ENCODE assay signal across 8 cellular contexts in the genomic region with DNA sequence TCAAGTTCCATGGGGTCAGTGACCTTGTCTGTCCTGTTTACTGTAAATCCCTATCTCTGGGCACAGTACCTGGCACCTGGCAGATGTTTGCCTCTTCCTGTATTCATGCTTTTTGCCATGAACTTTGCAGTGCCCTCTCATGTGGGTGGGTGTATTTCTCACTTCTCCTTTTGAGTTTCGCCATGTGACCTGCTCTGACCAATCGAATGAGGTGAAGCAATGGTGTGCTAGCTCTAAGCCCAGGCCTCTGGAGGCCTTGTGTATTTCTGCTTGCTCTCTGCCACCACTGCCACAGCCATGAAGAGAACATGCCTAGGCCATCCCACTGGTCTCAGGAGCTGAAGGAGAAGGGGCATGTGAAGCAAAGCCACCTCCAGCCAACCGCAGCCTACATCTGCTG.
DNase-seq lines count a peak whose midpoint lies in the region; ATAC-seq and TF ChIP-seq lines count a peak whose summit lies in the region.

No MANE protein-coding gene starts in this region.

- H4K20me1 ChIP-seq in Karpas-422 (ENCODE audit: insufficient read depth, low read depth, low read length), result no peaks in the 10 kb centered on the region
- no peaks in the 10 kb centered on the region for H4K20me1 ChIP-seq in mammary epithelial cell (ENCODE audit: insufficient read depth, low read length)
- H4K20me1 ChIP-seq in hepatocyte (ENCODE audit: insufficient read depth, poor library complexity, severe bottlenecking), result no peaks in the 10 kb centered on the region

- 60 to 85% (median 72%) methylated on average over 3 of the region's 3 CpGs for WGBS in spleen, 5 donors
- 87% methylated on average over 3 of the region's 3 CpGs for WGBS in mammary epithelial cell (ENCODE audit: low coverage, missing lambda C conversion rate)
- WGBS in hepatocyte (ENCODE audit: low lambda C conversion rate, missing lambda C conversion rate), result 99% methylated on average over 3 of the region's 3 CpGs

- H3K27ac ChIP-seq in Karpas-422 (ENCODE audit: low read length) (peak overlapping the region; percentile 51), spleen (peak overlapping the region; percentile 22 to 85 (median 64)), vagina (no peak overlapping the region), mammary epithelial cell (ENCODE audit: insufficient read depth, low read depth, low read length) (no peak overlapping the region), hepatocyte (no peak overlapping the region)

- peaks cover 15% of the 10 kb centered on the region for H3K4me1 ChIP-seq in Karpas-422 (ENCODE audit: low read length)
- peaks cover 0 to 14% (median 0%) of the 10 kb centered on the region in 6 donors for H3K4me1 ChIP-seq in spleen
- H3K4me1 ChIP-seq in vagina, result no peaks in the 10 kb centered on the region
- no peaks in the 10 kb centered on the region for H3K4me1 ChIP-seq in mammary epithelial cell (ENCODE audit: insufficient read depth, low read length)
- H3K4me1 ChIP-seq in hepatocyte (ENCODE audit: insufficient read depth), result no peaks in the 10 kb centered on the region

- no peak for DNase-seq in activated CD4-positive, CD25-positive, alpha-beta regulatory T cell (lab: John Stamatoyannopoulos, UW)
- DNase-seq in Karpas-422 (peak; percentile 95), spleen (peak; percentile 80), vagina (ENCODE audit: extremely low spot score in 2 of 2) (no peak), mammary epithelial cell (no peak), hepatocyte (ENCODE audit: low spot score) (no peak)

- in situ Hi-C loops in mammary epithelial cell (cut with MboI; ENCODE audit: low sequenced_read_pairs in 2 of 2), result no loop called here

- intact Hi-C loops in spleen (cut with DNase I; ENCODE audit: low total_unique reads) (no loop called here), vagina (cut with DNase I) (no loop called here), mammary epithelial cell (cut with micrococcal nuclease) (no loop called here)

- H3K4me3 ChIP-seq in Karpas-422 (ENCODE audit: low read length), result no peak overlapping the region
- H3K4me3 ChIP-seq in spleen, result no peak overlapping the region
- H3K4me3 ChIP-seq in vagina, result no peak overlapping the region
- H3K4me3 ChIP-seq in mammary epithelial cell (replicated peaks in 1 of 3; ENCODE audit: insufficient read depth in 1 of 3, low read depth in 2 of 3, low read length in 3 of 3), result no peak overlapping the region
- H3K4me3 ChIP-seq in hepatocyte, result no peak overlapping the region

- H3K4me2 ChIP-seq in Karpas-422 (ENCODE audit: low read depth, low read length, poor library complexity, severe bottlenecking), result peak overlapping the region; percentile 43
- H3K4me2 ChIP-seq in mammary epithelial cell (ENCODE audit: insufficient read depth, low read depth, low read length), result no peak overlapping the region
- no peak overlapping the region for H3K4me2 ChIP-seq in hepatocyte

- no peak for TF ChIP-seq POLR2A in spleen (IDR thresholded peaks at IDR 0.05)
- TF ChIP-seq POLR2A in vagina (IDR thresholded peaks at IDR 0.05), result no peak

- dilution Hi-C loops in mammary epithelial cell (cut with HindIII; ENCODE audit: low sequenced_read_pairs), result no loop called here

- no TSS peak for BruUV-seq in mammary epithelial cell (replicated peaks; lab: Mats Ljungman, UMichigan)

- H3K9ac ChIP-seq in Karpas-422 (ENCODE audit: low read length), result peak overlapping the region; percentile 61
- H3K9ac ChIP-seq in mammary epithelial cell (ENCODE audit: insufficient read depth, low read length), result no peak overlapping the region

- peak overlapping the region; percentile 73 for H2AFZ ChIP-seq in Karpas-422 (ENCODE audit: low read length)
- no peak overlapping the region for H2AFZ ChIP-seq in mammary epithelial cell (ENCODE audit: low read depth, low read length)
- no peak overlapping the region for H2AFZ ChIP-seq in hepatocyte

- H3K9me3 ChIP-seq in Karpas-422 (ENCODE audit: low read length) (no peaks in the 10 kb centered on the region), spleen (peaks cover 0 to 8% (median 4%) of the 10 kb centered on the region in 8 donors), vagina (no peaks in the 10 kb centered on the region), mammary epithelial cell (replicated peaks; ENCODE audit: insufficient read depth, low read length) (no peaks in the 10 kb centered on the region), hepatocyte (ENCODE audit: low read depth) (no peaks in the 10 kb centered on the region)

- CTCF ChIA-PET in mammary epithelial cell (lab: Charles Lee; ENCODE audit: low non-redundant PET), result no interaction called here

- H3K27me3 ChIP-seq in Karpas-422 (ENCODE audit: low read length) (no peaks in the 10 kb centered on the region), spleen (replicated peaks in 1 of 7) (peaks cover 0 to 16% (median 0%) of the 10 kb centered on the region in 7 donors), vagina (no peaks in the 10 kb centered on the region), mammary epithelial cell (ENCODE audit: insufficient read depth, low read length) (peaks cover 2% of the 10 kb centered on the region), hepatocyte (peaks cover 11% of the 10 kb centered on the region)

- H3K36me3 ChIP-seq in Karpas-422 (ENCODE audit: insufficient read depth, low read length) (no peaks in the 10 kb centered on the region), spleen (no peaks in the 10 kb centered on the region), vagina (no peaks in the 10 kb centered on the region), mammary epithelial cell (ENCODE audit: insufficient read depth, low read length) (no peaks in the 10 kb centered on the region), hepatocyte (replicated peaks; ENCODE audit: insufficient read depth, low read depth) (no peaks in the 10 kb centered on the region)

- H3K9me2 ChIP-seq in Karpas-422 (replicated peaks; ENCODE audit: insufficient read depth, low read length) (no peaks in the 10 kb centered on the region), hepatocyte (replicated peaks; ENCODE audit: insufficient read depth) (no peaks in the 10 kb centered on the region)

- peak; percentile 13 to 55 for ATAC-seq in activated CD4-positive, CD25-positive, alpha-beta regulatory T cell treated with anti-CD3 and anti-CD28 coated beads, Interleukin-2, amount 50 U/mL, for 24 hours
- ATAC-seq in HG02623 (IDR thresholded peaks at IDR 0.05; ENCODE audit: unreplicated experiment), result peak; percentile 95

- no peak for TF ChIP-seq CTCF in spleen (IDR thresholded peaks at IDR 0.05 in 8 of 11, conservative IDR thresholded peaks at IDR 0.05 in 3 of 11)
- TF ChIP-seq CTCF in vagina (IDR thresholded peaks at IDR 0.05), result no peak
- TF ChIP-seq CTCF in mammary epithelial cell (conservative IDR thresholded peaks at IDR 0.05 in 1 of 2, IDR thresholded peaks at IDR 0.05 in 1 of 2; ENCODE audit: extremely low read depth in 1 of 2, insufficient read depth in 1 of 2, low read depth in 1 of 2, low read length in 2 of 2), result no peak
- no peak for TF ChIP-seq CTCF in hepatocyte (IDR thresholded peaks at IDR 0.05; ENCODE audit: poor library complexity)

- H3K79me2 ChIP-seq in Karpas-422 (ENCODE audit: low read length) (no peaks in the 10 kb centered on the region), mammary epithelial cell (ENCODE audit: insufficient read depth, low read length) (no peaks in the 10 kb centered on the region), hepatocyte (no peaks in the 10 kb centered on the region)

Comparison
In these comparisons a context has a peak if more than half of its experiments do, and no peak if none do; other contexts are left out.
1. DNase-seq: peak in Karpas-422 (single experiment) and spleen (single experiment); none in activated CD4-positive, CD25-positive, alpha-beta regulatory T cell (0 of 4), vagina (0 of 2), mammary epithelial cell (single experiment) and hepatocyte (single experiment).
2. H3K27ac ChIP-seq: peak in Karpas-422 (single experiment) and spleen (8 of 8); none in vagina (single experiment), mammary epithelial cell (single experiment) and hepatocyte (single experiment).